8 cellular contexts compared by ENCODE assay signal in the genomic region with DNA sequence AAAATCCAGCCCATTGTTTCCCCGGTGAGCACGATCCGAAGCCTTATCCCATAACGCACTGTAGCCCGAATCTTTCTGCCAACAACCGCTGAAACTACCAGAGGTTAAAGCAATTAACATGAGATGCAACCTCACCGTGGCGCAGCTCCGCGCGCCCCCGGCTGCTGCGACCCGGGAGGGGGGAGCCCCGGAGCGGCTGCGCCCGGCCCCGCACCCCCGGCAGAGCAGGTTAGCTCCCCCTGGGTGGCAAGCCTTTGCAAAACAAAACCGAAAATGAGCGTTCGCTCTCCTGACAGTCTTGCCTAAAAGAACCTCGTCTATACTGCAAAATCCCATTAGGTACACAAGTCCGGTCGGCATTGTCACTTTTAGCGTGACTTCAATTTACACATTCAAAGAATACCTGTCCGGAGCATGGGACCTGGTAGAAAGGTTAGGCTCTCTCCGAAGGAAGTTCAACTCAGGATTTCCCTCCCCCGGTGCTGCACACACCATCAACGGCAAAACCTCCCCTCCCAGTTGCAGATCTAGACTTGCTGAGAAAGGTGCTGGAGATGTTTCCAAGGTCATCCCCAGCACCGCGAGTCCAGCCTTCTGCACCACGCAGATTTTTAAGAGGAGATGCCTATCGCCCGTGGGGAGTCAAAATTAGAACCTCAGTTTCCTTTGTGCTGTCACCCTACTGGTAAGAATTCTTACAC.
DNase-seq lines count a peak whose midpoint lies in the region; ATAC-seq and TF ChIP-seq lines count a peak whose summit lies in the region.

No MANE protein-coding gene starts in this region.

- DNase-seq in ELF-1 (ENCODE audit: low read depth, low spot score) (peak; percentile 34), colonic mucosa (peak; percentile 37), right lobe of liver (peak; percentile 64 to 70 (median 64)), NCI-H1048 (lab: John Stamatoyannopoulos, UW) (no peak)
- peak; percentile 61 to 64 for DNase-seq in activated CD4-positive, alpha-beta T cell treated with anti-CD3 and anti-CD28 coated beads for 4 hours
- DNase-seq in stimulated activated CD4-positive, alpha-beta T cell treated with anti-CD3 and anti-CD28 coated beads, Interleukin-4, amount 100 ng/mL, for 48 hours (ENCODE audit: low read depth in 2 of 2), result peak; percentile 27 to 31

- H3K9ac ChIP-seq in KMS-11, result peak overlapping the region; percentile 36
- peak overlapping the region; percentile 35 to 62 for H3K9ac ChIP-seq in colonic mucosa (ENCODE audit: low read depth in 2 of 2, low read length in 2 of 2)

- intact Hi-C loops in colonic mucosa (cut with DNase I) (loop anchor here (10.0 kb wide), 1 partner anchor 618 kb away; no protein-coding TSS in a partner anchor), right lobe of liver (cut with DNase I) (no loop called here)

- no peaks in the 10 kb centered on the region for H4K20me1 ChIP-seq in KMS-11 (ENCODE audit: insufficient read depth)

- H2AFZ ChIP-seq in KMS-11 (ENCODE audit: low read depth), result peak overlapping the region; percentile 83

- peak; percentile 47; the same call in 1 of the 2 replicates for TF ChIP-seq CTCF in KMS-11 (conservative IDR thresholded peaks at IDR 0.05; ENCODE audit: low read depth, low read length)
- no peak for TF ChIP-seq CTCF in colonic mucosa (IDR thresholded peaks at IDR 0.05)
- peak in 1 of 4 donors; percentile 20 for TF ChIP-seq CTCF in right lobe of liver (IDR thresholded peaks at IDR 0.05)

- H3K79me2 ChIP-seq in KMS-11 (ENCODE audit: insufficient read depth, low read depth), result no peaks in the 10 kb centered on the region

- peaks cover 37% of the 10 kb centered on the region for H3K4me1 ChIP-seq in KMS-11 (ENCODE audit: low read depth, poor library complexity, severe bottlenecking)
- H3K4me1 ChIP-seq in colonic mucosa, result no peaks in the 10 kb centered on the region
- H3K4me1 ChIP-seq in right lobe of liver, result peaks cover 0 to 18% (median 4%) of the 10 kb centered on the region in 4 donors

- H3K27ac ChIP-seq in KMS-11 (peak overlapping the region; percentile 22), colonic mucosa (no peak overlapping the region), right lobe of liver (peak overlapping the region; percentile 65 to 94 (median 91))

- ATAC-seq in GM21529 (IDR thresholded peaks at IDR 0.05; ENCODE audit: unreplicated experiment) (peak; percentile 60), right lobe of liver (peak; percentile 72 to 80 (median 78))

- H3K4me2 ChIP-seq in KMS-11, result peak overlapping the region; percentile 60

- WGBS in right lobe of liver (ENCODE audit: insufficient coverage, low coverage, low lambda C conversion rate, missing lambda C conversion rate), result under 1% methylated on average over 28 of the region's 36 CpGs

- H3K4me3 ChIP-seq in KMS-11 (IDR thresholded peaks at IDR 0.05; ENCODE audit: insufficient read depth, low read depth, low read length), result peak overlapping the region; percentile 98
- peak overlapping the region; percentile 63 for H3K4me3 ChIP-seq in colonic mucosa
- peak overlapping the region; percentile 56 to 79 (median 64) for H3K4me3 ChIP-seq in right lobe of liver

- H3K36me3 ChIP-seq in KMS-11 (ENCODE audit: insufficient read depth) (no peaks in the 10 kb centered on the region), colonic mucosa (no peaks in the 10 kb centered on the region), right lobe of liver (no peaks in the 10 kb centered on the region)

- H3K9me3 ChIP-seq in colonic mucosa (no peaks in the 10 kb centered on the region), right lobe of liver (no peaks in the 10 kb centered on the region)

- no peak for TF ChIP-seq POLR2A in right lobe of liver (IDR thresholded peaks at IDR 0.05)

- H3K27me3 ChIP-seq in KMS-11 (ENCODE audit: insufficient read depth, low read depth) (no peaks in the 10 kb centered on the region), colonic mucosa (no peaks in the 10 kb centered on the region), right lobe of liver (no peaks in the 10 kb centered on the region)
